In genomic region chr17:78175643-78175981, GRCh38 we compare ENCODE assay signal across 2 cellular contexts.
TF ChIP-seq lines count a peak whose summit lies in the region.

No MANE protein-coding gene starts in this region.

TF ChIP-seq in WTC11, 78 proteins besides CTCF, POLR2A, EP300 and RAD21:
- TF ChIP-seq EMX1 (CRISPR knock-in tag; IDR thresholded peaks at IDR 0.05) = no peak
- no peak for TF ChIP-seq RORB (CRISPR knock-in tag; IDR thresholded peaks at IDR 0.05)
- TF ChIP-seq ZNF121 (CRISPR knock-in tag; IDR thresholded peaks at IDR 0.05) = no peak
- no peak for TF ChIP-seq NR1H2 (CRISPR knock-in tag; IDR thresholded peaks at IDR 0.05)
- no peak for TF ChIP-seq IRF1 (CRISPR knock-in tag; IDR thresholded peaks at IDR 0.05)
- no peak for TF ChIP-seq ZNF263 (CRISPR knock-in tag; IDR thresholded peaks at IDR 0.05; ENCODE audit: low read depth)
- TF ChIP-seq MXD4 (CRISPR knock-in tag; IDR thresholded peaks at IDR 0.05; ENCODE audit: borderline replicate concordance) = no peak
- TF ChIP-seq SP1 (CRISPR knock-in tag; conservative IDR thresholded peaks at IDR 0.05) = no peak

TF ChIP-seq in HepG2, 621 proteins besides CTCF, POLR2A, EP300 and RAD21:
- peak; percentile 6 for TF ChIP-seq SRSF1 (optimal IDR thresholded peaks at IDR 0.05; ENCODE audit: low read depth, low read length)
- no peak for TF ChIP-seq FOXP1 (IDR thresholded peaks at IDR 0.05)
- TF ChIP-seq FOXP1 (CRISPR knock-in tag; IDR thresholded peaks at IDR 0.05) = no peak
- TF ChIP-seq AGO2 (optimal IDR thresholded peaks at IDR 0.05; ENCODE audit: low read depth, low read length) = peak; percentile 57
